In genomic region chr16:87896924-87897562, GRCh38 we compare ENCODE assay signal across 15 cellular contexts. TPM values are rescaled to one million over a fixed set of nuclear protein-coding genes. Genes with fewer than 3 reads are reported as not detected.
A peak's percentile ranks its signal among the peaks of the same experiment; 100 is the strongest.
DNase-seq lines count a peak whose midpoint lies in the region; ATAC-seq and TF ChIP-seq lines count a peak whose summit lies in the region.
"Had no signal": no experiment of that assay in that cellular context is flagged by ENCODE, and none has a peak within 500 bp of the region (broad histone marks: within the 10 kb centered on the region; RNA-seq: fewer than 3 reads in every experiment).

No MANE protein-coding gene starts in this region.

- no peak for ATAC-seq in activated T-cell treated with anti-CD3 and anti-CD28 coated beads, Interleukin-2, amount 50 U/mL, for 4 hours
- ATAC-seq in stimulated activated naive CD8-positive, alpha-beta T cell treated with anti-CD3 and anti-CD28 coated beads, Interleukin-15, amount 100 ng/mL, for 72 hours = no peak
- ATAC-seq: left ventricle myocardium superior had no signal

- intact Hi-C loops in activated CD4-positive, alpha-beta memory T cell treated with anti-CD3 and anti-CD28 coated beads for 36 hours (cut with micrococcal nuclease) = loop anchor here (2.0 kb wide), 1 partner anchor 60 kb away; no protein-coding TSS in a partner anchor
- intact Hi-C loops in dorsolateral prefrontal cortex (cut with DNase I) = no loop called here

- H3K27ac ChIP-seq in dorsolateral prefrontal cortex = peak overlapping the region in 46 of 59 donors; percentile 8 to 86 (median 66)
- H3K27ac ChIP-seq: testis had no signal

- DNase-seq in activated T-cell treated with anti-CD3 and anti-CD28 coated beads, Interleukin-2, amount 50 U/mL, for 4 hours = no peak
- no peak for DNase-seq in activated T-cell treated with anti-CD3 and anti-CD28 coated beads, Interleukin-2, amount 50 U/mL, for 1 hour
- DNase-seq in activated CD4-positive, alpha-beta memory T cell treated with anti-CD3 and anti-CD28 coated beads for 36 hours = no peak
- no peak for DNase-seq in dorsolateral prefrontal cortex
- DNase-seq in stimulated activated naive CD8-positive, alpha-beta T cell treated with anti-CD3 and anti-CD28 coated beads, Interleukin-15, amount 100 ng/mL, for 72 hours = no peak
- DNase-seq in NCI-H1105 treated with DMSO at 0.1 percent for 48 hours (lab: John Stamatoyannopoulos, UW) = no peak
- DNase-seq in epidermal melanocyte (ENCODE audit: insufficient read length, low spot score) = no peak
- DNase-seq in activated effector memory CD4-positive, alpha-beta T cell treated with Interleukin-2 at 50 U/mL for 16 hours = no peak
- DNase-seq: left ventricle myocardium superior, NCI-H1694 treated with DMSO at 0.1 percent for 48 hours, NCI-H510A, testis had no signal

- H3K4me1 Mint-ChIP-seq in activated T-cell treated with anti-CD3 and anti-CD28 coated beads, Interleukin-2, amount 50 U/mL, for 4 hours (ENCODE audit: low read depth) = peaks cover 43% of the 10 kb centered on the region
- peaks cover 51% of the 10 kb centered on the region for H3K4me1 Mint-ChIP-seq in activated CD4-positive, alpha-beta memory T cell treated with anti-CD3 and anti-CD28 coated beads for 36 hours (ENCODE audit: low read depth)
- peaks cover 57% of the 10 kb centered on the region for H3K4me1 Mint-ChIP-seq in stimulated activated naive CD8-positive, alpha-beta T cell treated with anti-CD3 and anti-CD28 coated beads, Interleukin-15, amount 100 ng/mL, for 72 hours

- no peak overlapping the region for H3K4me3 ChIP-seq in dorsolateral prefrontal cortex
- H3K4me3 ChIP-seq: testis had no signal

- H3K27ac Mint-ChIP-seq in activated CD4-positive, alpha-beta memory T cell treated with anti-CD3 and anti-CD28 coated beads for 36 hours = peak overlapping the region; percentile 99
- H3K27ac Mint-ChIP-seq in stimulated activated naive CD8-positive, alpha-beta T cell treated with anti-CD3 and anti-CD28 coated beads, Interleukin-15, amount 100 ng/mL, for 72 hours = peak overlapping the region; percentile 99

- POLR2A ChIA-PET in activated CD4-positive, alpha-beta memory T cell treated with anti-CD3 and anti-CD28 coated beads for 36 hours (lab: Charles Lee) = interaction anchor here (1.5 to 5.7 kb wide), 4 partner anchors 22 to 128 kb away, joined by 3 to 103 read pairs (median 50); partner anchors contain the start of gene SLC7A5

- H3K4me3 Mint-ChIP-seq in activated T-cell treated with anti-CD3 and anti-CD28 coated beads, Interleukin-2, amount 50 U/mL, for 4 hours = peak overlapping the region; percentile 64
- H3K4me3 Mint-ChIP-seq in activated CD4-positive, alpha-beta memory T cell treated with anti-CD3 and anti-CD28 coated beads for 36 hours = peak overlapping the region; percentile 73
- peak overlapping the region; percentile 77 to 78 for H3K4me3 Mint-ChIP-seq in stimulated activated naive CD8-positive, alpha-beta T cell treated with anti-CD3 and anti-CD28 coated beads, Interleukin-15, amount 100 ng/mL, for 72 hours

- no peaks in the 10 kb centered on the region for H3K27me3 Mint-ChIP-seq in activated T-cell treated with anti-CD3 and anti-CD28 coated beads, Interleukin-2, amount 50 U/mL, for 4 hours (ENCODE audit: low read depth)
- no peaks in the 10 kb centered on the region for H3K27me3 Mint-ChIP-seq in activated CD4-positive, alpha-beta memory T cell treated with anti-CD3 and anti-CD28 coated beads for 36 hours
- H3K27me3 Mint-ChIP-seq in stimulated activated naive CD8-positive, alpha-beta T cell treated with anti-CD3 and anti-CD28 coated beads, Interleukin-15, amount 100 ng/mL, for 72 hours = no peaks in the 10 kb centered on the region

- no peaks in the 10 kb centered on the region for H3K36me3 Mint-ChIP-seq in activated T-cell treated with anti-CD3 and anti-CD28 coated beads, Interleukin-2, amount 50 U/mL, for 4 hours (ENCODE audit: insufficient read depth)
- no peaks in the 10 kb centered on the region for H3K36me3 Mint-ChIP-seq in activated CD4-positive, alpha-beta memory T cell treated with anti-CD3 and anti-CD28 coated beads for 36 hours

- TF ChIP-seq CTCF in dorsolateral prefrontal cortex (IDR thresholded peaks at IDR 0.05 in 54 of 56, conservative IDR thresholded peaks at IDR 0.05 in 2 of 56; ENCODE audit: low read depth in 1 of 56, partially characterized antibody in 56 of 56) = no peak

- H3K27me3 ChIP-seq in dorsolateral prefrontal cortex = peaks cover 0 to 2% (median 0%) of the 10 kb centered on the region in 45 donors
- H3K27me3 ChIP-seq: testis had no signal

- H3K9me3 Mint-ChIP-seq in activated T-cell treated with anti-CD3 and anti-CD28 coated beads, Interleukin-2, amount 50 U/mL, for 4 hours = no peaks in the 10 kb centered on the region
- H3K9me3 Mint-ChIP-seq in activated CD4-positive, alpha-beta memory T cell treated with anti-CD3 and anti-CD28 coated beads for 36 hours = no peaks in the 10 kb centered on the region
- no peaks in the 10 kb centered on the region for H3K9me3 Mint-ChIP-seq in stimulated activated naive CD8-positive, alpha-beta T cell treated with anti-CD3 and anti-CD28 coated beads, Interleukin-15, amount 100 ng/mL, for 72 hours

- CTCF ChIA-PET in activated CD4-positive, alpha-beta memory T cell treated with anti-CD3 and anti-CD28 coated beads for 36 hours (lab: Charles Lee) = interaction anchor here (0.7 to 5.4 kb wide), 8 partner anchors 9 to 194 kb away, joined by 3 to 56 read pairs (median 8); no protein-coding TSS in a partner anchor

RNA-seq across cellular contexts. Expression of gene SLC7A5, which starts 27.7 kb away (rescaled TPM):
- total RNA-seq in activated T-cell treated with anti-CD3 and anti-CD28 coated beads, Interleukin-2, amount 50 U/mL, for 4 hours = 100 to 1,000 TPM; 814 to 984 (median 886) TPM
- total RNA-seq in activated CD4-positive, alpha-beta memory T cell treated with anti-CD3 and anti-CD28 coated beads for 36 hours = 100 to 1,000 TPM; 262 TPM
- total RNA-seq in dorsolateral prefrontal cortex = 100 to 1,000 TPM in 16 of 120 experiments, 10 to 100 TPM in 104; 37.8 to 157 (median 74.3) TPM

RNA-seq across cellular contexts. Expression of gene CA5A, which starts 39.3 kb away (rescaled TPM):
- under 1 TPM in 1 of 3 donors, not detected in 2; 0.43 TPM for total RNA-seq in activated T-cell treated with anti-CD3 and anti-CD28 coated beads, Interleukin-2, amount 50 U/mL, for 4 hours
- not detected for total RNA-seq in activated CD4-positive, alpha-beta memory T cell treated with anti-CD3 and anti-CD28 coated beads for 36 hours
- 1 to 10 TPM in 22 of 120 experiments, under 1 TPM in 64, not detected in 34; 0.06 to 2.7 (median 0.56) TPM for total RNA-seq in dorsolateral prefrontal cortex
- total RNA-seq: left ventricle myocardium superior, M059J, myocyte, pulmonary artery endothelial cell, testis had no signal

RNA-seq across cellular contexts. Expression of gene BANP, which starts 54.2 kb away (rescaled TPM):
- 10 to 100 TPM; 25.2 to 29.4 (median 25.9) TPM for total RNA-seq in activated T-cell treated with anti-CD3 and anti-CD28 coated beads, Interleukin-2, amount 50 U/mL, for 4 hours
- 10 to 100 TPM; 29.6 to 30.6 TPM for total RNA-seq in activated CD4-positive, alpha-beta memory T cell treated with anti-CD3 and anti-CD28 coated beads for 36 hours
- 10 to 100 TPM; 17.6 to 85.0 (median 34.7) TPM for total RNA-seq in dorsolateral prefrontal cortex
